In the genomic region with DNA sequence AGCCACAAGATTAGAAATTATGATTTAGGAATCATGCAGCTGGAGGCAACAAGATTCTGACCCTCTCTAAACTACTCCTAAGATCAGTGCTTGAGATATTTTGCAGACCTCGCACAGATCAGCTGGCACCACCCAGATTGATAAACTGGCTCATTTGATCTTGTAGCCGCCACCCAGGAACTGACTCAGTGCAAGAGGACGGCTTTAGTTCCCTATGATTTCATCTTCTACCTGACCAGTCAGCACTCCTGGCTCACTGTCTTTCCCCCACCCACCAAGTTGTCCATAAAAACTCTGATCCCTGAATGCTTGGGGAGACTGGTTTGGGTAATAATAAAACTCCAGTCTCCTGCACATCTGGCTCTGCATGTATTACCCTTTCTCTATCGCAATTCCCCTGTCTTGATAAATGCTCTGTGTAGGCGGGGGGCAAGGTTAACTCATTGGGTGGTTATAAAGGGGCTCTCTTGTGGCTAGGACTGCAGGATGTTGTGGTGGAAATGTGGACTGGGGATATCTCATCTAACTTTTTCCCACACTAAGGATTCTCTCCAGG, we compare ENCODE assay signal across 18 cellular contexts.
"Had no signal": no experiment of that assay in that cellular context is flagged by ENCODE, and none has a peak within 500 bp of the region (broad histone marks: within the 10 kb centered on the region; RNA-seq: fewer than 3 reads in every experiment).

No MANE protein-coding gene starts in this region.

- H3K27me3 ChIP-seq: brain microvascular endothelial cell, gastrocnemius medialis, right atrium auricular region had no signal

- H3K36me3 ChIP-seq: brain microvascular endothelial cell, gastrocnemius medialis, heart right ventricle, left ventricle myocardium inferior, right atrium auricular region had no signal

- H3K9me3 ChIP-seq: gastrocnemius medialis had no signal

- H3K4me1 ChIP-seq: gastrocnemius medialis, heart right ventricle, left ventricle myocardium inferior, right atrium auricular region had no signal

- H3K27ac ChIP-seq: brain microvascular endothelial cell, gastrocnemius medialis, heart right ventricle, left ventricle myocardium inferior, right atrium auricular region had no signal

- ATAC-seq: gastrocnemius medialis; heart right ventricle; naive thymus-derived CD8-positive, alpha-beta T cell had no signal

- DNase-seq: activated B cell treated with CpG ODN at 0.5 μM for 24 hours; activated CD4-positive, alpha-beta T cell treated with anti-CD3 and anti-CD28 coated beads, Interleukin-2, amount 10 ng/mL, durations not matched to agents 24 days and 14 days; activated CD8-positive, alpha-beta memory T cell treated with anti-CD3 and anti-CD28 coated beads for 24 hours; activated naive CD8-positive, alpha-beta T cell treated with anti-CD3 and anti-CD28 coated beads, Interleukin-2, amount 10 ng/mL, durations not matched to agents 7 days and 5 days; brain microvascular endothelial cell; cerebellar nuclear complex; effector CD8-positive, alpha-beta T cell; gastrocnemius medialis; heart right ventricle; islet precursor cell; left ventricle myocardium inferior; naive thymus-derived CD8-positive, alpha-beta T cell; nucleus accumbens; stimulated activated CD4-positive, alpha-beta T cell treated with anti-CD3 and anti-CD28 coated beads, Interleukin-4, amount 100 ng/mL, for 4 hours; stimulated activated CD8-positive, alpha-beta memory T cell treated with anti-CD3 and anti-CD28 coated beads, Interleukin-4, amount 100 ng/mL, for 48 hours; stimulated activated naive CD4-positive, alpha-beta T cell treated with Interleukin-2 at 50 U/mL for 16 hours; trophoblast cell had no signal

- H3K4me3 ChIP-seq: gastrocnemius medialis, heart right ventricle, left ventricle myocardium inferior, right atrium auricular region had no signal
